30 cellular contexts compared by ENCODE assay signal in genomic region chr10:80619036-80619435, GRCh38.
A peak's percentile ranks its signal among the peaks of the same experiment; 100 is the strongest.
DNase-seq lines count a peak whose midpoint lies in the region; ATAC-seq lines count a peak whose summit lies in the region.
"Had no signal": no experiment of that assay in that cellular context is flagged by ENCODE, and none has a peak within 500 bp of the region (broad histone marks: within the 10 kb centered on the region; RNA-seq: fewer than 3 reads in every experiment).

No MANE protein-coding gene starts in this region.

- no peak overlapping the region for H2BK15ac ChIP-seq in mesenchymal stem cell (ENCODE audit: low read depth, poor library complexity, severe bottlenecking)
- no peak overlapping the region for H2BK15ac ChIP-seq in mesendoderm (replicated peaks; ENCODE audit: low read depth)

- no peaks in the 10 kb centered on the region for H3K79me2 ChIP-seq in mesendoderm (ENCODE audit: control insufficient read depth, insufficient read depth, low read length)

- H2BK120ac ChIP-seq in mesenchymal stem cell (ENCODE audit: low read depth, low read length) (no peak overlapping the region), mesendoderm (ENCODE audit: low read depth, low read length) (no peak overlapping the region)

- H3K27me3 Mint-ChIP-seq in activated T-helper 17 cell treated with anti-CD3 and anti-CD28 coated beads, Interleukin-2, amount 50 U/mL, for 72 hours: no peaks in the 10 kb centered on the region
- H3K27me3 Mint-ChIP-seq: IgD-negative memory B cell had no signal

- H3K18ac ChIP-seq in mesenchymal stem cell (ENCODE audit: low read depth in 1 of 2, low read length in 2 of 2): no peak overlapping the region
- no peak overlapping the region for H3K18ac ChIP-seq in mesendoderm (ENCODE audit: low read length)

- H2BK12ac ChIP-seq in mesenchymal stem cell (ENCODE audit: low read length in 2 of 2): no peak overlapping the region

- DNase-seq in HPDE6-E6E7 (ENCODE audit: extremely low spot score): peak; percentile 58
- DNase-seq in epithelial cell of prostate (ENCODE audit: low read depth, low spot score): peak; percentile 64
- no peak for DNase-seq in mesenchymal stem cell
- DNase-seq in SIG-M5 (lab: John Stamatoyannopoulos, UW): no peak
- DNase-seq in mesendoderm: no peak
- DNase-seq: 8988T; ACHN; BE2C; CD8-positive, alpha-beta memory T cell; DMS 273 treated with DMSO at 0.1 percent for 48 hours; DMS79; EL; GDM1; GM23248; H9; NCI-H1048; NCI-H1417; NCI-H1694; NCI-H2029 treated with DMSO at 0.1 percent for 48 hours; NCI-H446 treated with DMSO at 0.1 percent for 48 hours; NCI-H69; RPMI8226; SHP77 treated with DMSO at 0.1 percent for 48 hours had no signal

- 90% methylated on average over 5 of the region's 5 CpGs for WGBS in mesenchymal stem cell
- no CpG with 5 or more reads among the region's 5 CpGs for WGBS in mesendoderm (ENCODE audit: extremely low coverage, insufficient coverage, low lambda C conversion rate)

- H3K4ac ChIP-seq in mesenchymal stem cell (ENCODE audit: low read depth in 1 of 2, low read length in 2 of 2) (no peak overlapping the region), mesendoderm (ENCODE audit: low read depth, low read length) (no peak overlapping the region)

- H3K36me3 ChIP-seq in mesenchymal stem cell (ENCODE audit: control insufficient read depth in 1 of 2, insufficient read depth in 2 of 2, low read depth in 1 of 2, low read length in 2 of 2) (no peaks in the 10 kb centered on the region), mesendoderm (ENCODE audit: control insufficient read depth, insufficient read depth, low read length) (no peaks in the 10 kb centered on the region)
- H3K36me3 ChIP-seq: BE2C had no signal

- H3K4me1 ChIP-seq in mesenchymal stem cell (ENCODE audit: control insufficient read depth, insufficient read depth, low read depth, low read length): peaks cover 3% of the 10 kb centered on the region
- no peaks in the 10 kb centered on the region for H3K4me1 ChIP-seq in mesendoderm (ENCODE audit: control insufficient read depth, low read depth, low read length)
- H3K4me1 ChIP-seq: BE2C had no signal

- no peaks in the 10 kb centered on the region for H3K9me3 Mint-ChIP-seq in activated T-helper 17 cell treated with anti-CD3 and anti-CD28 coated beads, Interleukin-2, amount 50 U/mL, for 72 hours
- H3K9me3 Mint-ChIP-seq: CD8-positive, alpha-beta memory T cell; H9; IgD-negative memory B cell had no signal

- no peak overlapping the region for H4K5ac ChIP-seq in mesendoderm (ENCODE audit: low read length)

- H4K8ac ChIP-seq in mesenchymal stem cell (ENCODE audit: low read length): no peak overlapping the region
- no peak overlapping the region for H4K8ac ChIP-seq in mesendoderm (ENCODE audit: low read depth, low read length)

- no peak overlapping the region for H4K91ac ChIP-seq in mesenchymal stem cell (ENCODE audit: low read length)

- H3K4me3 Mint-ChIP-seq in activated T-helper 17 cell treated with anti-CD3 and anti-CD28 coated beads, Interleukin-2, amount 50 U/mL, for 72 hours: no peak overlapping the region
- H3K4me3 Mint-ChIP-seq: CD14-positive monocyte; CD8-positive, alpha-beta memory T cell; H9; IgD-negative memory B cell had no signal

- H3K23ac ChIP-seq in mesenchymal stem cell (ENCODE audit: low read length in 2 of 2) (no peak overlapping the region), mesendoderm (ENCODE audit: low read length) (no peak overlapping the region)

- no peak overlapping the region for H3K56ac ChIP-seq in mesendoderm (ENCODE audit: low read length)

- H3K9me3 ChIP-seq in mesenchymal stem cell (ENCODE audit: control insufficient read depth, low read length): no peaks in the 10 kb centered on the region
- H3K9me3 ChIP-seq: BE2C had no signal

- H3K27ac Mint-ChIP-seq in activated T-helper 17 cell treated with anti-CD3 and anti-CD28 coated beads, Interleukin-2, amount 50 U/mL, for 72 hours: peak overlapping the region; percentile 24
- H3K27ac Mint-ChIP-seq: H9, IgD-negative memory B cell had no signal

- H2BK5ac ChIP-seq in mesenchymal stem cell (ENCODE audit: low read depth, low read length, poor library complexity, severe bottlenecking): no peak overlapping the region
- H2BK5ac ChIP-seq in mesendoderm (ENCODE audit: low read length): no peak overlapping the region

- H3K9ac ChIP-seq in mesenchymal stem cell (ENCODE audit: low read length): no peak overlapping the region
- no peak overlapping the region for H3K9ac ChIP-seq in mesendoderm (ENCODE audit: low read length)
- H3K9ac ChIP-seq: GM23248, KMS-11 had no signal

- no peak overlapping the region for H3K27ac ChIP-seq in epithelial cell of prostate
- H3K27ac ChIP-seq in mesenchymal stem cell (ENCODE audit: low read length, poor library complexity, severe bottlenecking): no peak overlapping the region
- H3K27ac ChIP-seq in mesendoderm (ENCODE audit: low read depth, low read length): no peak overlapping the region
- H3K27ac ChIP-seq: GM23248, KMS-11, SK-N-MC had no signal

- no peak overlapping the region for H3K4me3 ChIP-seq in mesenchymal stem cell (ENCODE audit: insufficient read depth in 1 of 2, low read depth in 1 of 2, low read length in 2 of 2)
- no peak overlapping the region for H3K4me3 ChIP-seq in mesendoderm (ENCODE audit: low read length)
- H3K4me3 ChIP-seq: GM23248, SK-N-MC had no signal

- no peak for ATAC-seq in activated T-helper 17 cell treated with anti-CD3 and anti-CD28 coated beads, Interleukin-2, amount 50 U/mL, for 72 hours (replicated peaks)
- ATAC-seq in GM18907 (IDR thresholded peaks at IDR 0.05; ENCODE audit: unreplicated experiment): no peak
- no peak for ATAC-seq in GM21381 (IDR thresholded peaks at IDR 0.05; ENCODE audit: unreplicated experiment)

- H2AFZ ChIP-seq in mesenchymal stem cell (ENCODE audit: low read depth, low read length): peak overlapping the region; percentile 73
- H2AFZ ChIP-seq: GM23248 had no signal

- no peaks in the 10 kb centered on the region for H3K4me1 Mint-ChIP-seq in activated T-helper 17 cell treated with anti-CD3 and anti-CD28 coated beads, Interleukin-2, amount 50 U/mL, for 72 hours
- H3K4me1 Mint-ChIP-seq: CD8-positive, alpha-beta memory T cell; H9 had no signal

- H3K27me3 ChIP-seq in mesenchymal stem cell (ENCODE audit: control insufficient read depth in 1 of 2, insufficient read depth in 1 of 2, low read length in 2 of 2) (no peaks in the 10 kb centered on the region), mesendoderm (ENCODE audit: insufficient read depth, low read length, poor library complexity) (no peaks in the 10 kb centered on the region)
- H3K27me3 ChIP-seq: BE2C had no signal

- H3K14ac ChIP-seq in mesenchymal stem cell (ENCODE audit: low read length in 2 of 2): peak overlapping the region in 1 of 2 experiments; percentile 63

- H2AK5ac ChIP-seq in mesenchymal stem cell (ENCODE audit: low read length, severe bottlenecking): no peak overlapping the region
- no peak overlapping the region for H2AK5ac ChIP-seq in mesendoderm (ENCODE audit: low read length)

- H3K79me1 ChIP-seq in mesenchymal stem cell (replicated peaks; ENCODE audit: low read length, poor library complexity, severe bottlenecking) (no peaks in the 10 kb centered on the region), mesendoderm (ENCODE audit: low read length) (no peaks in the 10 kb centered on the region)

- no peaks in the 10 kb centered on the region for H3K36me3 Mint-ChIP-seq in activated T-helper 17 cell treated with anti-CD3 and anti-CD28 coated beads, Interleukin-2, amount 50 U/mL, for 72 hours (ENCODE audit: low read depth)
- H3K36me3 Mint-ChIP-seq: CD14-positive monocyte; CD8-positive, alpha-beta memory T cell; IgD-negative memory B cell had no signal

- H3K4me2 ChIP-seq in mesenchymal stem cell (ENCODE audit: low read length, poor library complexity, severe bottlenecking) (no peak overlapping the region), mesendoderm (ENCODE audit: low read length) (no peak overlapping the region)
- H3K4me2 ChIP-seq: KMS-11 had no signal

Comparison
In these comparisons a context has a peak if more than half of its experiments do, and no peak if none do; other contexts are left out.
1. DNase-seq: peak in HPDE6-E6E7 (single experiment) and epithelial cell of prostate (single experiment); none in mesenchymal stem cell (single experiment), SIG-M5 (single experiment) and mesendoderm (single experiment).